Comparison of ENCODE assay signal across 8 cellular contexts in genomic region chr1:19209439-19209989, GRCh38. TPM values are rescaled to one million over a fixed set of nuclear protein-coding genes. Genes with fewer than 3 reads are reported as not detected.
A peak's percentile ranks its signal among the peaks of the same experiment; 100 is the strongest.
DNase-seq lines count a peak whose midpoint lies in the region; ATAC-seq and TF ChIP-seq lines count a peak whose summit lies in the region.

No MANE protein-coding gene starts in this region.

- H3K4me3 Mint-ChIP-seq in stimulated activated naive B cell treated with anti-CD40 and anti-IgM and Interleukin-4, amounts not matched to agents 10 μg/mL and 1 μg/mL and 100 μg/mL, for 72 hours: peak overlapping the region; percentile 87 to 92

- H3K27ac Mint-ChIP-seq in stimulated activated naive B cell treated with anti-CD40 and anti-IgM and Interleukin-4, amounts not matched to agents 10 μg/mL and 1 μg/mL and 100 μg/mL, for 72 hours: peak overlapping the region; percentile 94

- H3K27me3 Mint-ChIP-seq in stimulated activated naive B cell treated with anti-CD40 and anti-IgM and Interleukin-4, amounts not matched to agents 10 μg/mL and 1 μg/mL and 100 μg/mL, for 72 hours: no peaks in the 10 kb centered on the region

- peaks cover 70% of the 10 kb centered on the region for H3K4me1 ChIP-seq in DND-41 (ENCODE audit: insufficient read depth, low read length)

- peak overlapping the region; percentile 94 for H2AFZ ChIP-seq in DND-41 (ENCODE audit: low read depth, low read length)

- H3K4me2 ChIP-seq in DND-41 (ENCODE audit: insufficient read depth, low read length): peak overlapping the region; percentile 69

- peaks cover 51% of the 10 kb centered on the region; the same call in 1 of the 2 replicates for H4K20me1 ChIP-seq in DND-41 (ENCODE audit: insufficient read depth, low read length)

- TF ChIP-seq CTCF in DND-41 (IDR thresholded peaks at IDR 0.05; ENCODE audit: borderline replicate concordance, extremely low read depth, low read length, poor library complexity, severe bottlenecking) (no peak), HL-60 (IDR thresholded peaks at IDR 0.05; ENCODE audit: insufficient read depth, low read length) (no peak), epithelial cell of esophagus (IDR thresholded peaks at IDR 0.05; ENCODE audit: insufficient read depth, low read depth, low read length, missing control alignments) (no peak)

- H3K9me3 ChIP-seq in DND-41 (ENCODE audit: insufficient read depth, low read length, severe bottlenecking): no peaks in the 10 kb centered on the region

- H3K9me3 Mint-ChIP-seq in stimulated activated naive B cell treated with anti-CD40 and anti-IgM and Interleukin-4, amounts not matched to agents 10 μg/mL and 1 μg/mL and 100 μg/mL, for 72 hours: no peaks in the 10 kb centered on the region

- peaks cover 99% of the 10 kb centered on the region for H3K79me2 ChIP-seq in DND-41 (ENCODE audit: insufficient read depth, low read length)

- DNase-seq in DND-41 (no peak), HL-60 (ENCODE audit: low read depth in 1 of 2, low spot score in 1 of 2) (peak; percentile 40 to 42), epithelial cell of esophagus (ENCODE audit: low read depth) (peak; percentile 39), mucosa of gallbladder (ENCODE audit: low spot score) (peak; percentile 21), putamen (ENCODE audit: low spot score) (no peak)
- DNase-seq in activated CD4-positive, CD25-positive, alpha-beta regulatory T cell (lab: John Stamatoyannopoulos, UW): peak in 3 of 4 experiments; percentile 23 to 55 (median 49)
- DNase-seq in stimulated activated naive B cell treated with anti-CD40 and anti-IgM and Interleukin-4, amounts not matched to agents 10 μg/mL and 1 μg/mL and 100 μg/mL, for 72 hours: peak; percentile 80

- ATAC-seq in DND-41 (ENCODE audit: insufficient read depth, low read depth) (peak; percentile 12; the same call in 1 of the 3 replicates), GM19468 (IDR thresholded peaks at IDR 0.05; ENCODE audit: extremely low read depth, unreplicated experiment) (peak; percentile 16)
- peak; percentile 83 to 84 for ATAC-seq in stimulated activated naive B cell treated with anti-CD40 and anti-IgM and Interleukin-4, amounts not matched to agents 10 μg/mL and 1 μg/mL and 100 μg/mL, for 72 hours (replicated peaks)

- H3K4me3 ChIP-seq in DND-41 (ENCODE audit: low read depth in 1 of 2, low read length in 2 of 2) (peak overlapping the region; percentile 84 to 88), HL-60 (replicated peaks; ENCODE audit: insufficient read depth, low read length) (peak overlapping the region; percentile 66), epithelial cell of esophagus (ENCODE audit: low read length) (peak overlapping the region; percentile 82)

- H3K36me3 ChIP-seq in DND-41 (ENCODE audit: insufficient read depth, low read length): peaks cover 25% of the 10 kb centered on the region

- peaks cover 29 to 69% of the 10 kb centered on the region in 2 donors for H3K4me1 Mint-ChIP-seq in stimulated activated naive B cell treated with anti-CD40 and anti-IgM and Interleukin-4, amounts not matched to agents 10 μg/mL and 1 μg/mL and 100 μg/mL, for 72 hours

- H3K27me3 ChIP-seq in DND-41 (ENCODE audit: insufficient read depth, low read length, poor library complexity) (no peaks in the 10 kb centered on the region), HL-60 (ENCODE audit: insufficient read depth, poor library complexity, severe bottlenecking) (no peaks in the 10 kb centered on the region)

- H3K36me3 Mint-ChIP-seq in stimulated activated naive B cell treated with anti-CD40 and anti-IgM and Interleukin-4, amounts not matched to agents 10 μg/mL and 1 μg/mL and 100 μg/mL, for 72 hours: peaks cover 13 to 34% of the 10 kb centered on the region in 2 donors

- H3K27ac ChIP-seq in DND-41 (ENCODE audit: low read length): peak overlapping the region; percentile 71
- H3K27ac ChIP-seq in HL-60 (replicated peaks): peak overlapping the region; percentile 97

- H3K9ac ChIP-seq in DND-41 (ENCODE audit: low read depth, low read length): peak overlapping the region; percentile 79

RNA-seq across cellular contexts. Expression of gene UBR4, which starts 0.6 kb away (rescaled TPM):
- 167 TPM for total RNA-seq in mucosa of gallbladder

RNA-seq across cellular contexts. Expression of gene EMC1, which starts 41.8 kb away (rescaled TPM):
- total RNA-seq in mucosa of gallbladder: 38.8 TPM

RNA-seq across cellular contexts. Expression of gene MRTO4, which starts 42.1 kb away (rescaled TPM):
- 14.2 TPM for total RNA-seq in mucosa of gallbladder

Comparison
In these comparisons a context has a peak if more than half of its experiments do, and no peak if none do; other contexts are left out.
1. ATAC-seq: peak in every context shown above with its lines; median percentile 84 in stimulated activated naive B cell treated with anti-CD40 and anti-IgM and Interleukin-4, amounts not matched to agents 10 μg/mL and 1 μg/mL and 100 μg/mL, for 72 hours; 16 in GM19468; 12 in DND-41.
2. DNase-seq: peak in HL-60 (2 of 2), activated CD4-positive, CD25-positive, alpha-beta regulatory T cell (3 of 4), epithelial cell of esophagus (single experiment), mucosa of gallbladder (single experiment) and stimulated activated naive B cell treated with anti-CD40 and anti-IgM and Interleukin-4, amounts not matched to agents 10 μg/mL and 1 μg/mL and 100 μg/mL, for 72 hours (single experiment); none in DND-41 (single experiment) and putamen (single experiment).
3. Peak in every context shown above with its lines, with median percentiles within 50 percentile points of each other: H3K4me3 ChIP-seq.